ENCODE assay signal across 9 cellular contexts in genomic region chr9:96382839-96383164, GRCh38. TPM values are rescaled to one million over a fixed set of nuclear protein-coding genes. Genes with fewer than 3 reads are reported as not detected.
DNase-seq lines count a peak whose midpoint lies in the region; ATAC-seq, FAIRE-seq and TF ChIP-seq lines count a peak whose summit lies in the region.
"Had no signal": no experiment of that assay in that cellular context is flagged by ENCODE, and none has a peak within 500 bp of the region (broad histone marks: within the 10 kb centered on the region; RNA-seq: fewer than 3 reads in every experiment).

No MANE protein-coding gene starts in this region.

- H3K36me3 Mint-ChIP-seq in stimulated activated naive CD8-positive, alpha-beta T cell treated with anti-CD3 and anti-CD28 coated beads, Interleukin-15, Interleukin-2, amounts not matched to agents 100 ng/mL and 50 ng/mL, for 24 hours (ENCODE audit: low read depth) = peaks cover 30% of the 10 kb centered on the region
- H3K36me3 Mint-ChIP-seq in effector memory CD8-positive, alpha-beta T cell (ENCODE audit: insufficient read depth) = peaks cover 3% of the 10 kb centered on the region
- H3K36me3 Mint-ChIP-seq in naive thymus-derived CD4-positive, alpha-beta T cell = peaks cover 0 to 20% (median 0%) of the 10 kb centered on the region in 5 donors

- no peak for FAIRE-seq in GM12892 (lab: Jason Lieb, UNC)

- peaks cover 29% of the 10 kb centered on the region for H3K4me1 Mint-ChIP-seq in stimulated activated naive CD8-positive, alpha-beta T cell treated with anti-CD3 and anti-CD28 coated beads, Interleukin-15, Interleukin-2, amounts not matched to agents 100 ng/mL and 50 ng/mL, for 24 hours (ENCODE audit: low read depth)
- peaks cover 24 to 34% of the 10 kb centered on the region in 2 donors for H3K4me1 Mint-ChIP-seq in effector memory CD8-positive, alpha-beta T cell (ENCODE audit: low read depth in 2 of 2)
- peaks cover 10 to 42% (median 27%) of the 10 kb centered on the region in 7 donors for H3K4me1 Mint-ChIP-seq in naive thymus-derived CD4-positive, alpha-beta T cell

- no peaks in the 10 kb centered on the region for H3K9me3 Mint-ChIP-seq in stimulated activated naive CD8-positive, alpha-beta T cell treated with anti-CD3 and anti-CD28 coated beads, Interleukin-15, Interleukin-2, amounts not matched to agents 100 ng/mL and 50 ng/mL, for 24 hours
- no peaks in the 10 kb centered on the region for H3K9me3 Mint-ChIP-seq in effector memory CD8-positive, alpha-beta T cell
- H3K9me3 Mint-ChIP-seq in naive thymus-derived CD4-positive, alpha-beta T cell = no peaks in the 10 kb centered on the region
- H3K9me3 Mint-ChIP-seq: activated naive CD4-positive, alpha-beta T cell treated with anti-CD3 and anti-CD28 coated beads, Interleukin-2, amount 50 U/mL, for 72 hours had no signal

- POLR2A ChIA-PET in naive thymus-derived CD4-positive, alpha-beta T cell (lab: Charles Lee) = interaction anchor here (0.6 to 3.4 kb wide), 5 partner anchors 33 to 69 kb away, joined by 3 to 21 read pairs (median 4); partner anchors contain the start of gene HABP4

- no peak for ATAC-seq in stimulated activated naive CD8-positive, alpha-beta T cell treated with anti-CD3 and anti-CD28 coated beads, Interleukin-15, Interleukin-2, amounts not matched to agents 100 U/mL and 50 U/mL, for 24 hours
- no peak for ATAC-seq in effector memory CD8-positive, alpha-beta T cell (replicated peaks)
- no peak for ATAC-seq in naive thymus-derived CD4-positive, alpha-beta T cell
- ATAC-seq in HG03175 (IDR thresholded peaks at IDR 0.05; ENCODE audit: unreplicated experiment) (no peak), GM18505 (IDR thresholded peaks at IDR 0.05; ENCODE audit: unreplicated experiment) (no peak)

- H3K27me3 Mint-ChIP-seq in stimulated activated naive CD8-positive, alpha-beta T cell treated with anti-CD3 and anti-CD28 coated beads, Interleukin-15, Interleukin-2, amounts not matched to agents 100 ng/mL and 50 ng/mL, for 24 hours = no peaks in the 10 kb centered on the region
- no peaks in the 10 kb centered on the region for H3K27me3 Mint-ChIP-seq in effector memory CD8-positive, alpha-beta T cell
- no peaks in the 10 kb centered on the region for H3K27me3 Mint-ChIP-seq in naive thymus-derived CD4-positive, alpha-beta T cell

- CTCF ChIA-PET in naive thymus-derived CD4-positive, alpha-beta T cell (lab: Charles Lee) = no interaction called here

- H3K4me3 Mint-ChIP-seq in stimulated activated naive CD8-positive, alpha-beta T cell treated with anti-CD3 and anti-CD28 coated beads, Interleukin-15, Interleukin-2, amounts not matched to agents 100 ng/mL and 50 ng/mL, for 24 hours = peak overlapping the region; percentile 73
- H3K4me3 Mint-ChIP-seq in effector memory CD8-positive, alpha-beta T cell = peak overlapping the region; percentile 79 to 82
- peak overlapping the region; percentile 81 to 87 (median 84) for H3K4me3 Mint-ChIP-seq in naive thymus-derived CD4-positive, alpha-beta T cell

- H3K27ac ChIP-seq in naive thymus-derived CD4-positive, alpha-beta T cell (ENCODE audit: low read depth, low read length) = peak overlapping the region; percentile 56

- DNase-seq in stimulated activated naive CD8-positive, alpha-beta T cell treated with anti-CD3 and anti-CD28 coated beads, Interleukin-15, Interleukin-2, amounts not matched to agents 100 U/mL and 50 U/mL, for 24 hours = no peak
- DNase-seq in effector memory CD8-positive, alpha-beta T cell = no peak
- DNase-seq in naive thymus-derived CD4-positive, alpha-beta T cell = no peak
- DNase-seq in H4 (ENCODE audit: low spot score) = no peak
- no peak for DNase-seq in GM12892 (ENCODE audit: insufficient read length)

- H3K9me3 ChIP-seq in naive thymus-derived CD4-positive, alpha-beta T cell (ENCODE audit: control insufficient read depth in 2 of 3, low read length in 3 of 3) = no peaks in the 10 kb centered on the region

- H3K36me3 ChIP-seq in naive thymus-derived CD4-positive, alpha-beta T cell (ENCODE audit: control insufficient read depth in 2 of 3, insufficient read depth in 3 of 3, low read length in 3 of 3) = no peaks in the 10 kb centered on the region

- H3K27ac Mint-ChIP-seq in stimulated activated naive CD8-positive, alpha-beta T cell treated with anti-CD3 and anti-CD28 coated beads, Interleukin-15, Interleukin-2, amounts not matched to agents 100 ng/mL and 50 ng/mL, for 24 hours = no peak overlapping the region
- peak overlapping the region; percentile 65 to 82 for H3K27ac Mint-ChIP-seq in effector memory CD8-positive, alpha-beta T cell
- H3K27ac Mint-ChIP-seq in naive thymus-derived CD4-positive, alpha-beta T cell = peak overlapping the region; percentile 18 to 82 (median 57)
- H3K27ac Mint-ChIP-seq: activated naive CD4-positive, alpha-beta T cell treated with anti-CD3 and anti-CD28 coated beads, Interleukin-2, amount 50 U/mL, for 72 hours had no signal

- H3K4me3 ChIP-seq in naive thymus-derived CD4-positive, alpha-beta T cell (ENCODE audit: low read length) = peak overlapping the region; percentile 29

- no peak for TF ChIP-seq POLR2A in GM12892 (IDR thresholded peaks at IDR 0.05; ENCODE audit: low read depth, low read length)
- no peak for TF ChIP-seq POLR2A in GM18505 (IDR thresholded peaks at IDR 0.05; ENCODE audit: borderline replicate concordance, extremely low read depth, insufficient read depth, insufficient read length)

- H3K27me3 ChIP-seq in naive thymus-derived CD4-positive, alpha-beta T cell (ENCODE audit: control insufficient read depth in 2 of 2, insufficient read depth in 2 of 2, low read length in 2 of 2) = no peaks in the 10 kb centered on the region

- H3K4me1 ChIP-seq in naive thymus-derived CD4-positive, alpha-beta T cell (ENCODE audit: control insufficient read depth in 2 of 2, insufficient read depth in 2 of 2, low read length in 2 of 2) = peaks cover 0 to 9% of the 10 kb centered on the region in 2 donors

- intact Hi-C loops in naive thymus-derived CD4-positive, alpha-beta T cell (cut with micrococcal nuclease) = loop anchor here (1.0 to 2.0 kb wide), 4 partner anchors 16 to 68 kb away; partner anchors contain the start of genes HABP4 (in 2 of the 2) and ZNF367 (in 1 of the 2)

RNA-seq across cellular contexts. Expression of gene SLC35D2, which starts 0.7 kb away (rescaled TPM):
- total RNA-seq in naive thymus-derived CD4-positive, alpha-beta T cell = 10 to 100 TPM in 4 of 5 experiments, 1 to 10 TPM in 1; 9.7 to 20.2 (median 19.1) TPM
- 1 to 10 TPM; 6.1 to 7.0 TPM for polyA plus RNA-seq in naive thymus-derived CD4-positive, alpha-beta T cell
- 12.1 and 15.5 TPM in 2 replicates for total RNA-seq in H4 (2014; rRNA removed; shearing (Covaris generic))
- polyA plus RNA-seq in GM12892 (2012; ENCODE audit: missing spikeins) = 8.5 TPM

RNA-seq across cellular contexts. Expression of gene ZNF367, which starts 35.4 kb away (rescaled TPM):
- 10 to 100 TPM in 1 of 5 experiments, 1 to 10 TPM in 4; 3.8 to 22.9 (median 5.5) TPM for total RNA-seq in naive thymus-derived CD4-positive, alpha-beta T cell
- 1 to 10 TPM in 1 of 2 donors, under 1 TPM in 1; 0.71 to 1.7 TPM for polyA plus RNA-seq in naive thymus-derived CD4-positive, alpha-beta T cell
- 9.9 and 11.6 TPM in 2 replicates for total RNA-seq in H4 (2014; rRNA removed; shearing (Covaris generic))
- 8.0 TPM for polyA plus RNA-seq in GM12892 (2012; ENCODE audit: missing spikeins)
